Comparison of ENCODE assay signal across 11 cellular contexts in the genomic region with DNA sequence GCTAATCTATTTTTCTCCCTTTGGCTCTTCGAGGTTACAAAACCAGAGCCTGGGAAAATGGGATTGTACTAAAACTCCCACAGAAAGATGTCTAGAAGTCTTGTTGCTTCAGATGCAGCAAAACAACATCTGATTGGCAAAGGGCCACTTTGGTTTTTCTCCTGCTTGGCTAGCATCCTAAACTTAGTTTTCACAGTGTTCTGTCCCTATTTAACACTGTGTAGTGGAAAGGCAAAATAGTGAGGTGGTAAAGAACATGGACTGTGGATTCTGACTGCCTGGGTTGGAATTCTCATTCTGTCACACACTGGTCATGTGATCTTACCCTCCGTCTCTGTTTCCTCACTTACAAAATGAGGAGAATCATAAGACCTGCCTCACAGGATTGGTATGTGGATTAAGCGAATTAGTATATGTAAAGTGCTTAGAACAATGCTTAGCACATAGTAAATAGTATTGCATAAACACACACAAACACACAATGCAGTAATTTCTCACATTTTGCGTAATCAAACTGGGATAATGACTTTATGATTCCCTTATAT. TPM values are rescaled to one million over a fixed set of nuclear protein-coding genes. Genes with fewer than 3 reads are reported as not detected.
A peak's percentile ranks its signal among the peaks of the same experiment; 100 is the strongest.
DNase-seq lines count a peak whose midpoint lies in the region; ATAC-seq and TF ChIP-seq lines count a peak whose summit lies in the region.
"Had no signal": no experiment of that assay in that cellular context is flagged by ENCODE, and none has a peak within 500 bp of the region (broad histone marks: within the 10 kb centered on the region; RNA-seq: fewer than 3 reads in every experiment).

No MANE protein-coding gene starts in this region.

- no peak overlapping the region for H3K56ac ChIP-seq in IMR-90 (ENCODE audit: extremely low read depth, insufficient read depth, low read length)

- 0 out of 2 replicates have a peak overlapping the region, but pooled peaks have one; percentile 2 for H2BK20ac ChIP-seq in IMR-90 (ENCODE audit: low read depth, low read length)

- H2BK5ac ChIP-seq in IMR-90 (ENCODE audit: low read depth, low read length, poor library complexity, severe bottlenecking), result peak overlapping the region; percentile 44

- H3K36me3 ChIP-seq in IMR-90 (ENCODE audit: control insufficient read depth, insufficient read depth, low read length) (no peaks in the 10 kb centered on the region), subcutaneous abdominal adipose tissue (ENCODE audit: control insufficient read depth in 5 of 5, insufficient read depth in 5 of 5, low read length in 5 of 5) (no peaks in the 10 kb centered on the region), BE2C (no peaks in the 10 kb centered on the region)

- DNase-seq in IMR-90 (peak; percentile 83), cardiac fibroblast (ENCODE audit: low read depth in 2 of 2) (peak; percentile 92 to 95), iris pigment epithelial cell (ENCODE audit: low read depth) (peak; percentile 98), BE2C (no peak), COR-L47 (lab: John Stamatoyannopoulos, UW) (no peak)
- DNase-seq: aorta, NCI-H2171, occipital lobe, SHP77 treated with DMSO at 0.1 percent for 48 hours had no signal

- no peak overlapping the region; the same call in 1 of the 2 replicates for H3K9ac ChIP-seq in IMR-90 (ENCODE audit: low read depth, low read length)
- H3K9ac ChIP-seq in subcutaneous abdominal adipose tissue (ENCODE audit: low read length in 5 of 5), result no peak overlapping the region

- H3K4me1 ChIP-seq in IMR-90 (ENCODE audit: control insufficient read depth, insufficient read depth, low read length) (no peaks in the 10 kb centered on the region), subcutaneous abdominal adipose tissue (ENCODE audit: control insufficient read depth in 5 of 5, insufficient read depth in 5 of 5, low read length in 5 of 5) (peaks cover 0 to 6% (median 5%) of the 10 kb centered on the region in 5 donors), BE2C (no peaks in the 10 kb centered on the region)

- CTCF ChIA-PET in IMR-90 (lab: Yijun Ruan, JAX), result interaction anchor here (0.8 kb wide), 1 partner anchor 75 kb away, joined by 3 read pairs; no protein-coding TSS in a partner anchor

- peak overlapping the region; percentile 38; the same call in 1 of the 3 replicates for H2BK15ac ChIP-seq in IMR-90 (ENCODE audit: low read depth, low read length)

- H4K5ac ChIP-seq in IMR-90 (ENCODE audit: low read depth, low read length), result peak overlapping the region; percentile 79; the same call in 1 of the 2 replicates

- no peak overlapping the region for H4K91ac ChIP-seq in IMR-90 (ENCODE audit: insufficient read depth, low read depth, low read length)

- no peak overlapping the region for H3K27ac ChIP-seq in IMR-90 (ENCODE audit: insufficient read depth, low read length)
- H3K27ac ChIP-seq in subcutaneous abdominal adipose tissue (ENCODE audit: low read depth, low read length), result peak overlapping the region; percentile 32

- no peak for TF ChIP-seq CTCF in IMR-90 (conservative IDR thresholded peaks at IDR 0.05; ENCODE audit: low read depth, low read length)
- no peak for TF ChIP-seq CTCF in cardiac fibroblast (IDR thresholded peaks at IDR 0.05; ENCODE audit: low read depth, low read length)
- no peak for TF ChIP-seq CTCF in BE2C (IDR thresholded peaks at IDR 0.05; ENCODE audit: low read depth, low read length)

- no peak overlapping the region for H2AFZ ChIP-seq in IMR-90 (replicated peaks; ENCODE audit: low read length, poor library complexity)

- H3K4me3 ChIP-seq in IMR-90 (ENCODE audit: insufficient read depth, low read depth, low read length), result no peak overlapping the region
- H3K4me3 ChIP-seq in cardiac fibroblast (replicated peaks in 1 of 2; ENCODE audit: low read depth in 2 of 2, low read length in 2 of 2), result no peak overlapping the region
- no peak overlapping the region for H3K4me3 ChIP-seq in subcutaneous abdominal adipose tissue (ENCODE audit: low read depth in 1 of 5, low read length in 5 of 5)
- no peak overlapping the region for H3K4me3 ChIP-seq in BE2C (ENCODE audit: low read depth, low read length)

- no peak overlapping the region for H3K23ac ChIP-seq in IMR-90 (ENCODE audit: low read depth, low read length)

- peak overlapping the region in 1 of 2 experiments; percentile 47; a peak in 2 of 4 replicates for H4K8ac ChIP-seq in IMR-90 (ENCODE audit: low read depth in 2 of 2, low read length in 2 of 2)

- peak; percentile 83 for ATAC-seq in IMR-90 (ENCODE audit: low read depth)
- no peak for ATAC-seq in HG03135 (IDR thresholded peaks at IDR 0.05; ENCODE audit: unreplicated experiment)

- no TSS peak for BruUV-seq in IMR-90 (replicated peaks; lab: Mats Ljungman, UMichigan)

- no CpG with 5 or more reads among the region's 4 CpGs for WGBS in IMR-90 (ENCODE audit: extremely low coverage in 2 of 2, insufficient read length in 1 of 2), 2 experiments

- peak overlapping the region; percentile 80; the same call in 1 of the 2 replicates for H3K4me2 ChIP-seq in IMR-90 (ENCODE audit: low read depth, low read length)

- peak overlapping the region; percentile 17; the same call in 1 of the 2 replicates for H3K4ac ChIP-seq in IMR-90 (ENCODE audit: low read depth, low read length)

- H3K27me3 ChIP-seq in IMR-90 (ENCODE audit: control insufficient read depth, insufficient read depth, low read length) (no peaks in the 10 kb centered on the region), subcutaneous abdominal adipose tissue (ENCODE audit: control insufficient read depth in 5 of 5, insufficient read depth in 4 of 5, low read length in 5 of 5) (no peaks in the 10 kb centered on the region), BE2C (peaks cover 1% of the 10 kb centered on the region)

- H2AK9ac ChIP-seq in IMR-90 (replicated peaks; ENCODE audit: low read depth, low read length, poor library complexity), result no peak overlapping the region

- no peaks in the 10 kb centered on the region for H3K79me1 ChIP-seq in IMR-90 (ENCODE audit: low read depth in 1 of 2, low read length in 2 of 2)

- intact Hi-C loops in IMR-90 (cut with micrococcal nuclease), result no loop called here

- H3K18ac ChIP-seq in IMR-90 (ENCODE audit: low read depth, low read length), result peak overlapping the region; percentile 92; the same call in 1 of the 2 replicates

- peak overlapping the region; percentile 31; the same call in 1 of the 2 replicates for H2BK120ac ChIP-seq in IMR-90 (ENCODE audit: low read depth, low read length)

- TF ChIP-seq RAD21 in IMR-90 (IDR thresholded peaks at IDR 0.05; ENCODE audit: low read length), result no peak

- no peaks in the 10 kb centered on the region for H3K9me3 ChIP-seq in IMR-90 (ENCODE audit: control insufficient read depth, insufficient read depth, low read length)
- no peaks in the 10 kb centered on the region for H3K9me3 ChIP-seq in subcutaneous abdominal adipose tissue (ENCODE audit: control insufficient read depth in 5 of 5, low read length in 5 of 5)
- no peaks in the 10 kb centered on the region for H3K9me3 ChIP-seq in BE2C

- in situ Hi-C loops in IMR-90 (cut with MboI; ENCODE audit: low sequenced_read_pairs), result no loop called here

- H4K20me1 ChIP-seq in IMR-90 (ENCODE audit: insufficient read depth, low read length), result no peaks in the 10 kb centered on the region

- no peak overlapping the region for H2AK5ac ChIP-seq in IMR-90 (ENCODE audit: low read depth, low read length)

- 0 out of 2 replicates have a peak overlapping the region, but pooled peaks have one; percentile 10 for H3K14ac ChIP-seq in IMR-90 (replicated peaks; ENCODE audit: low read depth, low read length)

- H3K9me1 ChIP-seq in IMR-90 (ENCODE audit: insufficient read depth, low read length), result no peaks in the 10 kb centered on the region; the same call in 1 of the 2 replicates

- POLR2A ChIA-PET in IMR-90 (lab: Charles Lee; ENCODE audit: unreplicated experiment), result no interaction called here

- dilution Hi-C loops in IMR-90 (cut with HindIII; ENCODE audit: low sequenced_read_pairs, unreplicated experiment), result no loop called here

- no peak for TF ChIP-seq POLR2A in IMR-90 (IDR thresholded peaks at IDR 0.05; ENCODE audit: low read depth, low read length)

TF ChIP-seq in IMR-90, 13 proteins besides CTCF, POLR2A, EP300 and RAD21:
- TF ChIP-seq RFX5 (IDR thresholded peaks at IDR 0.05; ENCODE audit: low read depth, low read length) (no peak), BHLHE40 (IDR thresholded peaks at IDR 0.05; ENCODE audit: low read depth, low read length) (peak; percentile 52; the same call in 1 of the 2 replicates), CEBPB (IDR thresholded peaks at IDR 0.05; ENCODE audit: low read depth, low read length) (peak; percentile 56; the same call in 1 of the 2 replicates), MXI1 (IDR thresholded peaks at IDR 0.05; ENCODE audit: borderline replicate concordance, low read depth, low read length) (no peak)
- TF ChIP-seq, protein P1, sequence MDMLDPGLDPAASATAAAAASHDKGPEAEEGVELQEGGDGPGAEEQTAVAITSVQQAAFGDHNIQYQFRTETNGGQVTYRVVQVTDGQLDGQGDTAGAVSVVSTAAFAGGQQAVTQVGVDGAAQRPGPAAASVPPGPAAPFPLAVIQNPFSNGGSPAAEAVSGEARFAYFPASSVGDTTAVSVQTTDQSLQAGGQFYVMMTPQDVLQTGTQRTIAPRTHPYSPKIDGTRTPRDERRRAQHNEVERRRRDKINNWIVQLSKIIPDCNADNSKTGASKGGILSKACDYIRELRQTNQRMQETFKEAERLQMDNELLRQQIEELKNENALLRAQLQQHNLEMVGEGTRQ (IDR thresholded peaks at IDR 0.05; ENCODE audit: low read depth, low read length), result peak; percentile 87
- TF ChIP-seq, protein P2, sequence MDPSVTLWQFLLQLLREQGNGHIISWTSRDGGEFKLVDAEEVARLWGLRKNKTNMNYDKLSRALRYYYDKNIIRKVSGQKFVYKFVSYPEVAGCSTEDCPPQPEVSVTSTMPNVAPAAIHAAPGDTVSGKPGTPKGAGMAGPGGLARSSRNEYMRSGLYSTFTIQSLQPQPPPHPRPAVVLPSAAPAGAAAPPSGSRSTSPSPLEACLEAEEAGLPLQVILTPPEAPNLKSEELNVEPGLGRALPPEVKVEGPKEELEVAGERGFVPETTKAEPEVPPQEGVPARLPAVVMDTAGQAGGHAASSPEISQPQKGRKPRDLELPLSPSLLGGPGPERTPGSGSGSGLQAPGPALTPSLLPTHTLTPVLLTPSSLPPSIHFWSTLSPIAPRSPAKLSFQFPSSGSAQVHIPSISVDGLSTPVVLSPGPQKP (IDR thresholded peaks at IDR 0.05; ENCODE audit: borderline replicate concordance, low read depth, low read length), result no peak

RNA-seq across cellular contexts. Expression of gene TIGD2, which starts 23.5 kb away (rescaled TPM):
- 12.4 and 16.4 TPM in 2 replicates for total RNA-seq in IMR-90 (2012; rRNA removed)
- 3.9 and 5.6 TPM in 2 replicates for polyA plus RNA-seq in IMR-90 (2012; rRNA removed)
- polyA plus RNA-seq in IMR-90 (2012; cell fraction: cytosol; rRNA removed), result 1.1 and 1.7 TPM in 2 replicates
- 1.4 and 2.4 TPM in 2 replicates for polyA plus RNA-seq in IMR-90 (2012; cell fraction: nucleus; rRNA removed; ENCODE audit: low replicate concordance)
- polyA plus RNA-seq in BE2C (2012; ENCODE audit: insufficient read depth, insufficient read length, low read depth), result 3.0 TPM

Comparison
In these comparisons a context has a peak if more than half of its experiments do, and no peak if none do; other contexts are left out.
1. DNase-seq: peak in IMR-90 (single experiment), cardiac fibroblast (2 of 2) and iris pigment epithelial cell (single experiment); none in BE2C (single experiment) and COR-L47 (single experiment).